ENCODE assay signal across 8 cellular contexts in genomic region chr11:2891901-2892214, GRCh38.
DNase-seq lines count a peak whose midpoint lies in the region; TF ChIP-seq lines count a peak whose summit lies in the region.

No MANE protein-coding gene starts in this region.

- peak overlapping the region; percentile 100 for H3K4me2 ChIP-seq in DOHH2 (ENCODE audit: low read length)

- peak overlapping the region; percentile 87 for H3K4me3 ChIP-seq in DOHH2 (ENCODE audit: low read length)
- peak overlapping the region; percentile 76 for H3K4me3 ChIP-seq in SK-N-MC
- peak overlapping the region; percentile 54 to 60 for H3K4me3 ChIP-seq in foreskin fibroblast (ENCODE audit: low read depth in 1 of 2, low read length in 2 of 2)
- H3K4me3 ChIP-seq in rectal smooth muscle tissue (ENCODE audit: low read length) = peak overlapping the region; percentile 47

- no peaks in the 10 kb centered on the region for H3K36me3 ChIP-seq in DOHH2 (ENCODE audit: control insufficient read depth, low read length)
- no peaks in the 10 kb centered on the region for H3K36me3 ChIP-seq in SK-N-MC (ENCODE audit: insufficient read depth, low read length)
- no peaks in the 10 kb centered on the region for H3K36me3 ChIP-seq in rectal smooth muscle tissue (ENCODE audit: control insufficient read depth, insufficient read depth, low read length)

- no peaks in the 10 kb centered on the region for H3K9me2 ChIP-seq in DOHH2 (replicated peaks; ENCODE audit: control insufficient read depth, low read length)

- H3K27me3 ChIP-seq in DOHH2 (ENCODE audit: control insufficient read depth, low read length) (no peaks in the 10 kb centered on the region), rectal smooth muscle tissue (ENCODE audit: control insufficient read depth, insufficient read depth, low read length) (no peaks in the 10 kb centered on the region)

- H3K27ac ChIP-seq in DOHH2 (ENCODE audit: low read depth, low read length) = peak overlapping the region; percentile 66; the same call in 1 of the 2 replicates
- no peak overlapping the region for H3K27ac ChIP-seq in SK-N-MC
- H3K27ac ChIP-seq in rectal smooth muscle tissue (ENCODE audit: low read depth, low read length) = no peak overlapping the region

- H3K79me2 ChIP-seq in DOHH2 (ENCODE audit: control insufficient read depth, low read length) = no peaks in the 10 kb centered on the region

- peak overlapping the region; percentile 55 for H3K9ac ChIP-seq in SK-N-MC (ENCODE audit: insufficient read length)
- H3K9ac ChIP-seq in rectal smooth muscle tissue (ENCODE audit: low read length) = peak overlapping the region; percentile 39

- H3K4me1 ChIP-seq in DOHH2 (ENCODE audit: control insufficient read depth, low read length) (peaks cover 25% of the 10 kb centered on the region), rectal smooth muscle tissue (ENCODE audit: control insufficient read depth, insufficient read depth, low read length) (peaks cover 4% of the 10 kb centered on the region)

- no peaks in the 10 kb centered on the region for H4K20me1 ChIP-seq in DOHH2 (ENCODE audit: control insufficient read depth, insufficient read depth, low read depth, low read length)

- H3K9me3 ChIP-seq in DOHH2 (ENCODE audit: control insufficient read depth, insufficient read depth, low read length) (no peaks in the 10 kb centered on the region), SK-N-MC (ENCODE audit: low read depth, low read length) (no peaks in the 10 kb centered on the region)

- H3F3A ChIP-seq in DOHH2 (ENCODE audit: control insufficient read depth, insufficient read depth) = no peaks in the 10 kb centered on the region; the same call in 1 of the 2 replicates

- TF ChIP-seq CTCF in DOHH2 (IDR thresholded peaks at IDR 0.05; ENCODE audit: low read depth, low read length, poor library complexity, severe bottlenecking) (no peak), foreskin fibroblast (IDR thresholded peaks at IDR 0.05; ENCODE audit: low read depth, low read length) (no peak)

- DNase-seq in SK-N-MC (ENCODE audit: low read depth, low spot score) = no peak
- no peak for DNase-seq in foreskin fibroblast
- no peak for DNase-seq in globus pallidus (ENCODE audit: low spot score)
- no peak for DNase-seq in ecto neural progenitor cell (ENCODE audit: low spot score)
- DNase-seq in D341Med (ENCODE audit: low spot score) = no peak
- DNase-seq in stimulated activated naive CD4-positive, alpha-beta T cell treated with Interleukin-2 at 50 U/mL for 16 hours (lab: John Stamatoyannopoulos, UW) = no peak
